Comparison of ENCODE assay signal across 1 cellular context in genomic region chr5:124043456-124043855, GRCh38.
TF ChIP-seq lines count a peak whose summit lies in the region.

No MANE protein-coding gene starts in this region.

TF ChIP-seq in H1, 55 proteins besides CTCF, POLR2A, EP300 and RAD21:
- TF ChIP-seq TAF7 (optimal IDR thresholded peaks at IDR 0.05; ENCODE audit: borderline replicate concordance, low read depth, low read length): no peak
- no peak for TF ChIP-seq SRF (IDR thresholded peaks at IDR 0.05; ENCODE audit: low read depth, low read length)
- no peak for TF ChIP-seq JUN (IDR thresholded peaks at IDR 0.05; ENCODE audit: low read depth, low read length)
- TF ChIP-seq NRF1 (IDR thresholded peaks at IDR 0.05; ENCODE audit: low read depth, low read length): no peak
- peak; percentile 43; the same call in 1 of the 2 replicates for TF ChIP-seq TEAD4 (IDR thresholded peaks at IDR 0.05; ENCODE audit: low read depth, low read length)
- no peak for TF ChIP-seq POU5F1 (IDR thresholded peaks at IDR 0.05; ENCODE audit: low read depth, low read length)
- no peak for TF ChIP-seq SP2 (IDR thresholded peaks at IDR 0.05; ENCODE audit: low read length)
TF ChIP-seq in H1: peak in this region for 1.
